Comparison of ENCODE assay signal across 8 cellular contexts in genomic region chr5:36723921-36724320, GRCh38.
DNase-seq lines count a peak whose midpoint lies in the region; ATAC-seq and TF ChIP-seq lines count a peak whose summit lies in the region.

No MANE protein-coding gene starts in this region.

- H3K4me1 Mint-ChIP-seq in mesothelial cell of epicardium (peaks cover 4% of the 10 kb centered on the region), MCF 10A (ENCODE audit: insufficient read depth, unreplicated experiment) (no peaks in the 10 kb centered on the region)

- no peak overlapping the region for H3K4me3 Mint-ChIP-seq in mesothelial cell of epicardium
- no peak overlapping the region for H3K4me3 Mint-ChIP-seq in MCF 10A (ENCODE audit: unreplicated experiment)

- no TSS peak for BruUV-seq in MCF 10A (replicated peaks; lab: Mats Ljungman, UMichigan)

- peak; percentile 52 for ATAC-seq in GM19395 (IDR thresholded peaks at IDR 0.05; ENCODE audit: unreplicated experiment)
- ATAC-seq in HG03175 (IDR thresholded peaks at IDR 0.05; ENCODE audit: unreplicated experiment): peak; percentile 31

- CTCF ChIA-PET in MCF 10A (lab: Yijun Ruan, JAX): interaction anchor here (1.2 to 1.5 kb wide), 4 partner anchors 8 to 27 kb away, joined by 3 to 4 read pairs (median 3); no protein-coding TSS in a partner anchor

- H3K27ac Mint-ChIP-seq in mesothelial cell of epicardium (no peak overlapping the region), MCF 10A (ENCODE audit: low read depth, unreplicated experiment) (no peak overlapping the region)

- POLR2A ChIA-PET in MCF 10A (lab: Yijun Ruan, JAX): no interaction called here

- no peaks in the 10 kb centered on the region for H3K9me3 Mint-ChIP-seq in mesothelial cell of epicardium
- no peaks in the 10 kb centered on the region for H3K9me3 Mint-ChIP-seq in MCF 10A (ENCODE audit: unreplicated experiment)

- no peak overlapping the region for H3K4me3 ChIP-seq in choroid plexus epithelial cell (ENCODE audit: low read depth, low read length)

- DNase-seq in GM10266 (ENCODE audit: extremely low spot score): peak; percentile 53
- peak; percentile 17 for DNase-seq in choroid plexus epithelial cell (ENCODE audit: low read depth)
- DNase-seq in mesothelial cell of epicardium (ENCODE audit: low spot score in 2 of 2, unreplicated experiment in 2 of 2): no peak
- DNase-seq in SW 1271 (lab: John Stamatoyannopoulos, UW): no peak
- DNase-seq in nucleus accumbens (lab: John Stamatoyannopoulos, UW): no peak
- no peak for DNase-seq in MCF 10A (ENCODE audit: unreplicated experiment)

- H3K36me3 Mint-ChIP-seq in mesothelial cell of epicardium (no peaks in the 10 kb centered on the region), MCF 10A (ENCODE audit: insufficient read depth, unreplicated experiment) (no peaks in the 10 kb centered on the region)

- peaks cover 12% of the 10 kb centered on the region for H3K27me3 Mint-ChIP-seq in mesothelial cell of epicardium (ENCODE audit: low read depth)
- peaks cover 8% of the 10 kb centered on the region for H3K27me3 Mint-ChIP-seq in MCF 10A (ENCODE audit: insufficient read depth, unreplicated experiment)

- TF ChIP-seq CTCF in GM10266 (IDR thresholded peaks at IDR 0.05; ENCODE audit: control insufficient read depth, insufficient read depth, low read depth, missing control alignments) (no peak), choroid plexus epithelial cell (conservative IDR thresholded peaks at IDR 0.05; ENCODE audit: low read depth, low read length) (no peak), mesothelial cell of epicardium (IDR thresholded peaks at IDR 0.05; ENCODE audit: unreplicated experiment) (no peak), MCF 10A (IDR thresholded peaks at IDR 0.05; ENCODE audit: unreplicated experiment) (no peak)

- intact Hi-C loops in MCF 10A (cut with micrococcal nuclease): no loop called here

Comparison
In these comparisons a context has a peak if more than half of its experiments do, and no peak if none do; other contexts are left out.
1. DNase-seq: peak in GM10266 (single experiment) and choroid plexus epithelial cell (single experiment); none in mesothelial cell of epicardium (0 of 2), SW 1271 (0 of 2), nucleus accumbens (0 of 56) and MCF 10A (single experiment).